ENCODE assay signal across 25 cellular contexts in genomic region chr4:7767966-7768365, GRCh38.
"Had no signal": no experiment of that assay in that cellular context is flagged by ENCODE, and none has a peak within 500 bp of the region (broad histone marks: within the 10 kb centered on the region; RNA-seq: fewer than 3 reads in every experiment).

No MANE protein-coding gene starts in this region.

- H3K27me3 ChIP-seq: adrenal gland, breast epithelium had no signal

- H3K9me3 Mint-ChIP-seq: activated CD8-positive, alpha-beta T cell treated with anti-CD3 and anti-CD28 coated beads for 36 hours; activated naive CD8-positive, alpha-beta T cell treated with anti-CD3 and anti-CD28 coated beads, Interleukin-2, amount 10 ng/mL, durations not matched to agents 7 days and 5 days; T-cell had no signal

- H3K9ac ChIP-seq: KMS-11 had no signal

- ATAC-seq: activated CD4-positive, alpha-beta T cell treated with anti-CD3 and anti-CD28 coated beads for 36 hours; activated CD8-positive, alpha-beta T cell treated with anti-CD3 and anti-CD28 coated beads for 36 hours; T-cell had no signal

- H3K4me2 ChIP-seq: KMS-11 had no signal

- H3K4me1 ChIP-seq: adrenal gland, breast epithelium had no signal

- DNase-seq: activated CD4-positive, alpha-beta T cell treated with anti-CD3 and anti-CD28 coated beads for 36 hours; activated CD8-positive, alpha-beta memory T cell treated with anti-CD3 and anti-CD28 coated beads, Interleukin-2, amount 50 U/mL, for 48 hours; activated CD8-positive, alpha-beta T cell treated with anti-CD3 and anti-CD28 coated beads for 36 hours; activated naive CD4-positive, alpha-beta T cell treated with anti-CD3 and anti-CD28 coated beads, Interleukin-2, amount 50 U/mL, for 16 hours; activated naive CD8-positive, alpha-beta T cell treated with anti-CD3 and anti-CD28 coated beads, Interleukin-2, amount 10 ng/mL, durations not matched to agents 7 days and 5 days; activated T-cell treated with anti-CD3 and anti-CD28 coated beads, Interleukin-2, amount 50 U/mL, for 1 hour; adrenal gland; anterior cingulate cortex; caudate nucleus; NCI-H1092; NCI-H1417; NCI-H1930; NCI-H2171; NCI-H226; NCI-H526; NCI-H82; NK-92 treated with Interleukin-12 subunit alpha and Interleukin-12 subunit beta, amount 100 ng/mL, for 24 hours; OCI-M1; SHP77 treated with DMSO at 0.1 percent for 48 hours; T-cell; T-helper 2 cell; T1000; WERI-Rb-1 had no signal

- H3K4me3 Mint-ChIP-seq: activated CD4-positive, alpha-beta T cell treated with anti-CD3 and anti-CD28 coated beads for 36 hours; activated CD8-positive, alpha-beta T cell treated with anti-CD3 and anti-CD28 coated beads for 36 hours; activated naive CD8-positive, alpha-beta T cell treated with anti-CD3 and anti-CD28 coated beads, Interleukin-2, amount 10 ng/mL, durations not matched to agents 7 days and 5 days; T-cell had no signal

- H3K27ac Mint-ChIP-seq: activated CD4-positive, alpha-beta T cell treated with anti-CD3 and anti-CD28 coated beads for 36 hours; activated CD8-positive, alpha-beta T cell treated with anti-CD3 and anti-CD28 coated beads for 36 hours; activated naive CD8-positive, alpha-beta T cell treated with anti-CD3 and anti-CD28 coated beads, Interleukin-2, amount 10 ng/mL, durations not matched to agents 7 days and 5 days; T-cell had no signal

- H3K4me3 ChIP-seq: adrenal gland, breast epithelium had no signal

- H3K36me3 Mint-ChIP-seq: activated naive CD8-positive, alpha-beta T cell treated with anti-CD3 and anti-CD28 coated beads, Interleukin-2, amount 10 ng/mL, durations not matched to agents 7 days and 5 days had no signal

- H3K27me3 Mint-ChIP-seq: activated CD4-positive, alpha-beta T cell treated with anti-CD3 and anti-CD28 coated beads for 36 hours; activated CD8-positive, alpha-beta T cell treated with anti-CD3 and anti-CD28 coated beads for 36 hours; T-cell had no signal

- H3K36me3 ChIP-seq: breast epithelium had no signal

- H3K9me3 ChIP-seq: adrenal gland, breast epithelium had no signal

- H3K27ac ChIP-seq: adrenal gland, breast epithelium, KMS-11, WERI-Rb-1 had no signal
